17 cellular contexts compared by ENCODE assay signal in genomic region chr5:125847561-125847960, GRCh38.
"Had no signal": no experiment of that assay in that cellular context is flagged by ENCODE, and none has a peak within 500 bp of the region (broad histone marks: within the 10 kb centered on the region; RNA-seq: fewer than 3 reads in every experiment).

No MANE protein-coding gene starts in this region.

- DNase-seq: KBM-7, MV-4-11, NCI-H1092, NCI-H1105 treated with DMSO at 0.1 percent for 48 hours, NCI-H1417 treated with DMSO at 0.1 percent for 48 hours, NCI-H146, NCI-H1694 treated with DMSO at 0.1 percent for 48 hours, NCI-H1930, NCI-H2081, NCI-H2107, NCI-H2227 treated with DMSO at 0.1 percent for 48 hours, NCI-H524, NCI-H526 treated with DMSO at 0.1 percent for 48 hours, NCI-H774, Right ventricle myocardium superior, RPMI8226, SIG-M5 had no signal
